8 cellular contexts compared by ENCODE assay signal in the genomic region with DNA sequence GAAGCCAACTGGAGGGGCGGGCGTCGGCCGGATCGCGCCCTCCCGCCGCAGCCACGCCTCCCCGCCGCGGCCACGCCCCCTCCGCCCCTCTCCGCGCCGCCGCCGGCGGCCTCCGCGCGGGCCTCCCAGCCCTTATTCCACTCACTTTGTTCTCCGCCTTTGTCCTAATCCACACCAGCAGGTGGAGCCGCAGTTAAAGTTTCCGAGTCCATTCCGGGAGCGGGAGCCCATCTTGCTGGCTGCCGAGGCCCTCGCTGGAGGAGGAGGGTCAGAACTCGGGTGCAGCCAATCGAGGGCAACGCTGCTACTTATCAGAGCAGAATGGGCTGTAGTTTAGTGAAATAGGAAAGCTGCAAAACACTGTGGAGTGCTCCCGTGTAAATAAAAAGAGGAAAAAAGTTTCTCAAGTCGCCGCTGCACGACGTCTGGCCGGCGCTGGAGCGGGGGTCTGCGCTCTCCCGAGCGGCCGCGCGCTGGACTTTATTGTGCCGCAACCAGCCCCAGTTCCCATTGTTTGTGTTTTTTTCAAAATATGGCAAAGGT. TPM values are rescaled to one million over a fixed set of nuclear protein-coding genes. Genes with fewer than 3 reads are reported as not detected.
DNase-seq lines count a peak whose midpoint lies in the region; FAIRE-seq and TF ChIP-seq lines count a peak whose summit lies in the region.

A gene (plus strand): TSS at position 271 of the 543 bp plus-strand sequence. CDS start 262 bp downstream, at position 533.

- H3K9me3 Mint-ChIP-seq in HFFc6: no peaks in the 10 kb centered on the region
- H3K9me3 Mint-ChIP-seq in activated naive CD4-positive, alpha-beta T cell treated with anti-CD3 and anti-CD28 coated beads for 36 hours: no peaks in the 10 kb centered on the region

- intact Hi-C loops in activated naive CD4-positive, alpha-beta T cell treated with anti-CD3 and anti-CD28 coated beads for 36 hours (cut with micrococcal nuclease): loop anchor here (1.0 to 5.0 kb wide), 15 partner anchors 40 to 1292 kb away; a partner anchor contains a TSS

- TF ChIP-seq EP300 in suprapubic skin (IDR thresholded peaks at IDR 0.05): no peak

- H3K27ac Mint-ChIP-seq in HFFc6: peak within 1 kb of the TSS; percentile 98
- peak within 1 kb of the TSS; percentile 97 for H3K27ac Mint-ChIP-seq in activated naive CD4-positive, alpha-beta T cell treated with anti-CD3 and anti-CD28 coated beads for 36 hours

- H3K4me3 ChIP-seq in GM08714 (ENCODE audit: low read length): peak within 1 kb of the TSS; percentile 87
- peak within 1 kb of the TSS; percentile 83 to 88 for H3K4me3 ChIP-seq in neutrophil (ENCODE audit: low read depth in 1 of 2, low read length in 1 of 2)
- peak within 1 kb of the TSS; percentile 64 for H3K4me3 ChIP-seq in suprapubic skin

- H3K9me3 ChIP-seq in neutrophil: no peaks in the 10 kb centered on the region
- no peaks in the 10 kb centered on the region for H3K9me3 ChIP-seq in suprapubic skin

- H3K27ac ChIP-seq in neutrophil (peak within 1 kb of the TSS; percentile 79), suprapubic skin (peak within 1 kb of the TSS; percentile 96)

- TF ChIP-seq CTCF in HFFc6 (IDR thresholded peaks at IDR 0.05): peak; percentile 70
- TF ChIP-seq CTCF in neutrophil (IDR thresholded peaks at IDR 0.05): peak; percentile 60
- TF ChIP-seq CTCF in suprapubic skin (IDR thresholded peaks at IDR 0.05): peak; percentile 41 to 51

- CTCF ChIA-PET in activated naive CD4-positive, alpha-beta T cell treated with anti-CD3 and anti-CD28 coated beads for 36 hours (lab: Charles Lee): interaction anchor here (0.5 to 3.4 kb wide), 6 partner anchors 11 to 216 kb away, joined by 3 to 20 read pairs (median 7); no protein-coding TSS in a partner anchor

- peak within 1 kb of the TSS; percentile 93 for H3K4me3 Mint-ChIP-seq in HFFc6
- H3K4me3 Mint-ChIP-seq in activated naive CD4-positive, alpha-beta T cell treated with anti-CD3 and anti-CD28 coated beads for 36 hours: peak within 1 kb of the TSS; percentile 88

- no peak for FAIRE-seq in frontal cortex (lab: Jason Lieb, UNC)

- peaks cover 12% of the 10 kb centered on the region for H3K36me3 Mint-ChIP-seq in HFFc6 (ENCODE audit: low read depth)
- H3K36me3 Mint-ChIP-seq in activated naive CD4-positive, alpha-beta T cell treated with anti-CD3 and anti-CD28 coated beads for 36 hours (ENCODE audit: low read depth): peaks cover 11% of the 10 kb centered on the region

- 0 out of 2 replicates have a peak, but pooled peaks cover 3% of the 10 kb centered on the region for H3K27me3 Mint-ChIP-seq in HFFc6 (ENCODE audit: insufficient read depth)
- no peaks in the 10 kb centered on the region for H3K27me3 Mint-ChIP-seq in activated naive CD4-positive, alpha-beta T cell treated with anti-CD3 and anti-CD28 coated beads for 36 hours (ENCODE audit: low read depth)

- H3K4me1 Mint-ChIP-seq in HFFc6 (ENCODE audit: low read depth): peaks cover 38% of the 10 kb centered on the region
- H3K4me1 Mint-ChIP-seq in activated naive CD4-positive, alpha-beta T cell treated with anti-CD3 and anti-CD28 coated beads for 36 hours (ENCODE audit: low read depth): peaks cover 50% of the 10 kb centered on the region

- H3K36me3 ChIP-seq in neutrophil (no peaks in the 10 kb centered on the region), suprapubic skin (no peaks in the 10 kb centered on the region)

- WGBS in suprapubic skin: 0% methylated on average over 48 of the region's 48 CpGs

- peak; percentile 44 to 52 for TF ChIP-seq POLR2A in suprapubic skin (IDR thresholded peaks at IDR 0.05)

- H3K27me3 ChIP-seq in neutrophil (no peaks in the 10 kb centered on the region), suprapubic skin (no peaks in the 10 kb centered on the region)

- DNase-seq in HFFc6 (peak; percentile 99), NAMALWA (ENCODE audit: low spot score) (peak; percentile 97), SK-N-DZ (ENCODE audit: low spot score) (peak; percentile 99), frontal cortex (ENCODE audit: low spot score in 2 of 2) (peak; percentile 87 to 92), suprapubic skin (ENCODE audit: low spot score in 2 of 2) (peak; percentile 97)
- DNase-seq in activated naive CD4-positive, alpha-beta T cell treated with anti-CD3 and anti-CD28 coated beads for 36 hours: peak; percentile 98

- H3K4me1 ChIP-seq in neutrophil (ENCODE audit: control insufficient read depth in 1 of 2, insufficient read depth in 1 of 2, low read depth in 1 of 2, low read length in 1 of 2) (peaks cover 31 to 33% of the 10 kb centered on the region in 2 experiments), suprapubic skin (peaks cover 38% of the 10 kb centered on the region)

RNA-seq across cellular contexts. Expression of the gene that starts here (rescaled TPM):
- 10 to 100 TPM; 17.3 to 25.9 (median 21.7) TPM for total RNA-seq in HFFc6 (2021; fragmentation: NEBNext Ultra II Directional; extraction: Animal tissue kit (Norgen Biotek cat#: 25700))
- 38.1 and 39.2 TPM in 2 replicates for polyA plus RNA-seq in SK-N-DZ (2014; cell fraction: cytosol; rRNA removed)
- 24.1 and 25.6 TPM in 2 replicates for polyA plus RNA-seq in SK-N-DZ (2014; cell fraction: nucleus; rRNA removed)
- total RNA-seq in activated naive CD4-positive, alpha-beta T cell treated with anti-CD3 and anti-CD28 coated beads for 36 hours: 10 to 100 TPM; 30.3 to 31.4 TPM
- total RNA-seq in frontal cortex: 40.4 TPM
- 10 to 100 TPM; 11.3 to 15.7 (median 13.6) TPM for total RNA-seq in suprapubic skin

Comparison
In these comparisons a context has a peak if more than half of its experiments do, and no peak if none do; other contexts are left out.
1. Peak in every context shown above with its lines: DNase-seq, H3K4me3 ChIP-seq and H3K27ac ChIP-seq.